1 cellular context compared by ENCODE assay signal in the genomic region with DNA sequence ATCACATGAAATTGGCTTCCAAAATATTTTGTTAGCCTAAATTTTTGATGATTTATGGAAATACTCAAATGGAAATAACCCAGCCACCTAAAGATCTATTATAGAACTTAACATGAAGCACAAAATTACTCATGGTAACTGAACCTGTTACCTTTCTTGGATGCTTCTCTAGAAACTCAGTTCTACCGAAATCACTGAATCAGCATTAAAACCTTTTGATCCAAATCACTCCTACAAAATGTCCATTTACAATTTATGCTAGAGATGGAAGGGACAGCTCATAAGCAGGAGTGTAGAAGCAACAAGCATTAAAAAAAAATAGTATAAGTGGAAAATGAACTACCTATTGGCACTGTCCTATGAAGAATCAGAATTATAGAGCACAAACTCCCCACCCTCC.
TF ChIP-seq lines count a peak whose summit lies in the region.

No MANE protein-coding gene starts in this region.

TF ChIP-seq in H1, 55 proteins besides CTCF, POLR2A, EP300 and RAD21:
- TF ChIP-seq MAFK (IDR thresholded peaks at IDR 0.05; ENCODE audit: low read depth, low read length) = peak; percentile 71
- TF ChIP-seq RFX5 (IDR thresholded peaks at IDR 0.05; ENCODE audit: borderline replicate concordance, low read depth, low read length) = no peak
TF ChIP-seq in H1: peak in this region for 1.
